Comparison of ENCODE assay signal across 8 cellular contexts in the genomic region with DNA sequence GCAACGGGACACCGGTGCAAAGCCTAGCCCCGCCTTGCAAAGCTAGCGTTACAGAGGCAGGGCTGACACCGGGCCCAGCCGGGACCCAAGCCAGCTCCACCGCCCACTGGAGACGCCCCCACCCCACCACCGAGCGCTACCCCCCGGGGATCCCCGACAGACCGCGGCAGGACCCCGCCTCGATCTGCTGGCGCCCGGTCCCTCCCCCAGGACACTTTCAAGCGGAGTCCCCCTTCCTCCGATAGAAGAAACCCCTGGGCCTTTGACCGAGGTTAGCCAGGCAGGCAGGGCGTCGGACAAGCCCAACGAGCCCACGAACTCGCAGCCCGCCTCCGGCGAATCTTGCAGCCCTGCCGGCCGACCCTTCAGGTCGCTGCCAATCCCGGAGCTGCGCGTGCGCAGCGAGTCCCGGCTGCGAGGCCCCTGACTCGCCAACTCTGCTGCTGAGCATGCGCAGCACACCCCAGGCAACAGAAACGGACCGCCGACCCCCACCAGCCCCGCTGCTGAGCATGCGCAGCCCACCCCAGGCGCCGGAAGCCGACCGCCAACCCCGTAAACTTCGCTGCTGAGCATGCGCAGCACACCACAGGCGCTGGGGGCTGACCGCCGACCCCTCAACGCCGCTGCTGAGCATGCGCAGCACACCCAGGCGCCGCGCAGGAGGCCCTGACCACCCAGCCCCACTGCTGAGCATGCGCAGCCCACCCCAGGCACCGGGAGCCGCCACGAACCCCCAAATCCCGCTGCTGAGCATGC. TPM values are rescaled to one million over a fixed set of nuclear protein-coding genes. Genes with fewer than 3 reads are reported as not detected.
A peak's percentile ranks its signal among the peaks of the same experiment; 100 is the strongest.
DNase-seq lines count a peak whose midpoint lies in the region; ATAC-seq, FAIRE-seq and TF ChIP-seq lines count a peak whose summit lies in the region.

No MANE protein-coding gene starts in this region.

- peaks cover 0 to 11% (median 4%) of the 10 kb centered on the region in 9 donors for H3K9me3 Mint-ChIP-seq in naive thymus-derived CD8-positive, alpha-beta T cell
- peaks cover 6 to 7% of the 10 kb centered on the region in 2 donors for H3K9me3 Mint-ChIP-seq in stimulated activated naive B cell treated with anti-CD40 and anti-IgM and Interleukin-4, amounts not matched to agents 10 μg/mL and 1 μg/mL and 100 μg/mL, for 72 hours

- peak; percentile 99 for DNase-seq in DND-41
- peak; percentile 97 for DNase-seq in GM23248
- DNase-seq in Karpas-422 = peak; percentile 99
- peak; percentile 96 for DNase-seq in RCC 7860 (ENCODE audit: low spot score)
- peak; percentile 95 to 98 for DNase-seq in activated T-helper 1 cell treated with anti-CD3 and anti-CD28 coated beads, Interleukin-2, amount 50 U/mL, for 16 hours (ENCODE audit: low read depth in 1 of 2, low spot score in 1 of 2)
- peak; percentile 94 for DNase-seq in fibroblast of mammary gland (ENCODE audit: low read depth)
- peak; percentile 94 to 100 (median 99) for DNase-seq in naive thymus-derived CD8-positive, alpha-beta T cell
- peak; percentile 99 for DNase-seq in stimulated activated naive B cell treated with anti-CD40 and anti-IgM and Interleukin-4, amounts not matched to agents 10 μg/mL and 1 μg/mL and 100 μg/mL, for 72 hours

- in situ Hi-C loops in GM23248 (cut with MboI) = no loop called here

- POLR2A ChIA-PET in naive thymus-derived CD8-positive, alpha-beta T cell (lab: Charles Lee) = interaction anchor here (0.6 to 4.6 kb wide), 16 partner anchors 9 to 141 kb away, joined by 3 to 81 read pairs (median 6); partner anchors contain the start of genes EIPR1, RNASEH1, RPS7 and TRAPPC12

- H3K4me1 Mint-ChIP-seq in naive thymus-derived CD8-positive, alpha-beta T cell = peaks cover 27 to 47% (median 41%) of the 10 kb centered on the region in 4 donors
- H3K4me1 Mint-ChIP-seq in stimulated activated naive B cell treated with anti-CD40 and anti-IgM and Interleukin-4, amounts not matched to agents 10 μg/mL and 1 μg/mL and 100 μg/mL, for 72 hours = peaks cover 22 to 41% of the 10 kb centered on the region in 2 donors

- H4K20me1 ChIP-seq in DND-41 (ENCODE audit: insufficient read depth, low read length) = no peaks in the 10 kb centered on the region
- no peaks in the 10 kb centered on the region for H4K20me1 ChIP-seq in GM23248 (ENCODE audit: insufficient read depth)
- H4K20me1 ChIP-seq in Karpas-422 (ENCODE audit: insufficient read depth, low read depth, low read length) = no peaks in the 10 kb centered on the region

- peak; percentile 79 for ATAC-seq in DND-41 (ENCODE audit: insufficient read depth, low read depth)
- peak; percentile 74 to 77 for ATAC-seq in naive thymus-derived CD8-positive, alpha-beta T cell
- ATAC-seq in stimulated activated naive B cell treated with anti-CD40 and anti-IgM and Interleukin-4, amounts not matched to agents 10 μg/mL and 1 μg/mL and 100 μg/mL, for 72 hours (replicated peaks) = peak; percentile 78 to 83

- H3K27me3 Mint-ChIP-seq in naive thymus-derived CD8-positive, alpha-beta T cell = peaks cover 0 to 4% (median 0%) of the 10 kb centered on the region in 5 donors
- no peaks in the 10 kb centered on the region for H3K27me3 Mint-ChIP-seq in stimulated activated naive B cell treated with anti-CD40 and anti-IgM and Interleukin-4, amounts not matched to agents 10 μg/mL and 1 μg/mL and 100 μg/mL, for 72 hours

- FAIRE-seq in RCC 7860 (lab: Jason Lieb, UNC) = no peak

- H3K9me3 ChIP-seq in DND-41 (ENCODE audit: insufficient read depth, low read length, severe bottlenecking) (no peaks in the 10 kb centered on the region), GM23248 (ENCODE audit: low read depth) (no peaks in the 10 kb centered on the region), Karpas-422 (ENCODE audit: low read length) (no peaks in the 10 kb centered on the region)

- WGBS in GM23248 (ENCODE audit: low coverage in 1 of 2, low lambda C conversion rate in 2 of 2, missing lambda C conversion rate in 2 of 2), 2 experiments = 1% methylated on average over 38 to 53 of the region's 67 CpGs

- H3K9ac ChIP-seq in DND-41 (ENCODE audit: low read depth, low read length) (peak overlapping the region; percentile 95), GM23248 (peak overlapping the region; percentile 96), Karpas-422 (ENCODE audit: low read length) (peak overlapping the region; percentile 99)

- H3F3A ChIP-seq in GM23248 (ENCODE audit: insufficient read depth) = no peaks in the 10 kb centered on the region

- peak overlapping the region; percentile 93 for H3K27ac ChIP-seq in DND-41 (ENCODE audit: low read length)
- H3K27ac ChIP-seq in GM23248 = peak overlapping the region; percentile 93
- H3K27ac ChIP-seq in Karpas-422 (ENCODE audit: low read length) = peak overlapping the region; percentile 86

- peak overlapping the region; percentile 90 to 98 (median 94) for H3K4me3 Mint-ChIP-seq in naive thymus-derived CD8-positive, alpha-beta T cell
- peak overlapping the region; percentile 85 to 87 for H3K4me3 Mint-ChIP-seq in stimulated activated naive B cell treated with anti-CD40 and anti-IgM and Interleukin-4, amounts not matched to agents 10 μg/mL and 1 μg/mL and 100 μg/mL, for 72 hours

- no peaks in the 10 kb centered on the region for H3K9me2 ChIP-seq in GM23248 (ENCODE audit: insufficient read depth)
- no peaks in the 10 kb centered on the region for H3K9me2 ChIP-seq in Karpas-422 (replicated peaks; ENCODE audit: insufficient read depth, low read length)

- H3K79me2 ChIP-seq in DND-41 (ENCODE audit: insufficient read depth, low read length) (peaks cover 41% of the 10 kb centered on the region), GM23248 (ENCODE audit: insufficient read depth) (peaks cover 42% of the 10 kb centered on the region), Karpas-422 (ENCODE audit: low read length) (peaks cover 44% of the 10 kb centered on the region)

- H3K36me3 Mint-ChIP-seq in naive thymus-derived CD8-positive, alpha-beta T cell = peaks cover 10 to 12% (median 12%) of the 10 kb centered on the region in 3 donors
- peaks cover 21 to 28% of the 10 kb centered on the region in 2 donors for H3K36me3 Mint-ChIP-seq in stimulated activated naive B cell treated with anti-CD40 and anti-IgM and Interleukin-4, amounts not matched to agents 10 μg/mL and 1 μg/mL and 100 μg/mL, for 72 hours

- H3K4me3 ChIP-seq in DND-41 (ENCODE audit: low read depth in 1 of 2, low read length in 2 of 2) (peak overlapping the region; percentile 65 to 84), GM23248 (peak overlapping the region; percentile 89), Karpas-422 (ENCODE audit: low read length) (peak overlapping the region; percentile 76), fibroblast of mammary gland (ENCODE audit: control insufficient read depth, low read depth, low read length) (peak overlapping the region; percentile 87)

- H3K27ac Mint-ChIP-seq in naive thymus-derived CD8-positive, alpha-beta T cell = peak overlapping the region; percentile 65 to 98 (median 93)
- peak overlapping the region; percentile 84 for H3K27ac Mint-ChIP-seq in stimulated activated naive B cell treated with anti-CD40 and anti-IgM and Interleukin-4, amounts not matched to agents 10 μg/mL and 1 μg/mL and 100 μg/mL, for 72 hours

- H3K27me3 ChIP-seq in DND-41 (ENCODE audit: insufficient read depth, low read length, poor library complexity) = no peaks in the 10 kb centered on the region
- no peaks in the 10 kb centered on the region for H3K27me3 ChIP-seq in GM23248 (replicated peaks; ENCODE audit: insufficient read depth)
- H3K27me3 ChIP-seq in Karpas-422 (ENCODE audit: low read length) = no peaks in the 10 kb centered on the region

- H2AFZ ChIP-seq in DND-41 (ENCODE audit: low read depth, low read length) (peak overlapping the region; percentile 90), GM23248 (peak overlapping the region; percentile 94), Karpas-422 (ENCODE audit: low read length) (0 out of 2 replicates have a peak overlapping the region, but pooled peaks have one; percentile 40)

- H3K4me2 ChIP-seq in DND-41 (ENCODE audit: insufficient read depth, low read length) = peak overlapping the region; percentile 81
- H3K4me2 ChIP-seq in GM23248 (ENCODE audit: unreplicated experiment) = peak overlapping the region; percentile 89
- H3K4me2 ChIP-seq in Karpas-422 (ENCODE audit: low read depth, low read length, poor library complexity, severe bottlenecking) = peak overlapping the region; percentile 91

- no peak for TF ChIP-seq CTCF in DND-41 (IDR thresholded peaks at IDR 0.05; ENCODE audit: borderline replicate concordance, extremely low read depth, low read length, poor library complexity, severe bottlenecking)
- TF ChIP-seq CTCF in fibroblast of mammary gland (conservative IDR thresholded peaks at IDR 0.05; ENCODE audit: control insufficient read depth, insufficient read depth, low read depth, low read length) = no peak

- H3K4me1 ChIP-seq in DND-41 (ENCODE audit: insufficient read depth, low read length) (peaks cover 35% of the 10 kb centered on the region), GM23248 (ENCODE audit: insufficient read depth) (peaks cover 14% of the 10 kb centered on the region), Karpas-422 (ENCODE audit: low read length) (peaks cover 26% of the 10 kb centered on the region)

- H3K36me3 ChIP-seq in DND-41 (ENCODE audit: insufficient read depth, low read length) (peaks cover 9% of the 10 kb centered on the region), GM23248 (ENCODE audit: low read depth) (peaks cover 12% of the 10 kb centered on the region; the same call in 1 of the 2 replicates), Karpas-422 (ENCODE audit: insufficient read depth, low read length) (peaks cover 29% of the 10 kb centered on the region)

RNA-seq across cellular contexts. Expression of gene ADI1, which starts 0.7 kb away (rescaled TPM):
- total RNA-seq in GM23248 (2014; rRNA removed; shearing (Covaris generic)) = 68.4 and 77.7 TPM in 2 replicates
- polyA plus RNA-seq in GM23248 (2016; fragmentation: Nextera tagmentation; extraction: Ambion mirVana) = 140 and 149 TPM in 2 replicates
- total RNA-seq in Karpas-422 (2014; rRNA removed; shearing (Covaris generic); ENCODE audit: low replicate concordance) = 68.6 and 74.0 TPM in 2 replicates
- 10 to 100 TPM; 30.1 to 33.2 TPM for total RNA-seq in naive thymus-derived CD8-positive, alpha-beta T cell
- polyA plus RNA-seq in naive thymus-derived CD8-positive, alpha-beta T cell = 10 to 100 TPM; 22.0 to 28.5 (median 25.8) TPM

RNA-seq across cellular contexts. Expression of gene RNASEH1, which starts 39.5 kb away (rescaled TPM):
- total RNA-seq in GM23248 (2014; rRNA removed; shearing (Covaris generic)) = 34.0 and 37.4 TPM in 2 replicates
- 52.4 and 55.2 TPM in 2 replicates for polyA plus RNA-seq in GM23248 (2016; fragmentation: Nextera tagmentation; extraction: Ambion mirVana)
- 20.4 and 33.9 TPM in 2 replicates for total RNA-seq in Karpas-422 (2014; rRNA removed; shearing (Covaris generic); ENCODE audit: low replicate concordance)
- total RNA-seq in naive thymus-derived CD8-positive, alpha-beta T cell = 10 to 100 TPM; 24.1 to 34.5 TPM
- 10 to 100 TPM; 35.4 to 47.0 (median 35.5) TPM for polyA plus RNA-seq in naive thymus-derived CD8-positive, alpha-beta T cell

RNA-seq across cellular contexts. Expression of gene RPS7, which starts 56.4 kb away (rescaled TPM):
- 1,557 and 2,019 TPM in 2 replicates for total RNA-seq in GM23248 (2014; rRNA removed; shearing (Covaris generic))
- polyA plus RNA-seq in GM23248 (2016; fragmentation: Nextera tagmentation; extraction: Ambion mirVana) = 602 and 629 TPM in 2 replicates
- total RNA-seq in Karpas-422 (2014; rRNA removed; shearing (Covaris generic); ENCODE audit: low replicate concordance) = 3,591 and 3,631 TPM in 2 replicates
- 1,000 to 10,000 TPM; 1,560 to 1,585 TPM for total RNA-seq in naive thymus-derived CD8-positive, alpha-beta T cell
- 1,000 to 10,000 TPM; 1,167 to 1,584 (median 1,521) TPM for polyA plus RNA-seq in naive thymus-derived CD8-positive, alpha-beta T cell

Comparison
In these comparisons a context has a peak if more than half of its experiments do, and no peak if none do; other contexts are left out.
1. Peak in every context shown above with its lines: DNase-seq, ATAC-seq, H3K4me3 ChIP-seq and H3K27ac ChIP-seq.
2. H2AFZ ChIP-seq: peak in every context shown above with its lines; median percentile 94 in GM23248; 90 in DND-41; 40 in Karpas-422.